In genomic region chr11:122642472-122642922, GRCh38 we compare ENCODE assay signal across 11 cellular contexts. TPM values are rescaled to one million over a fixed set of nuclear protein-coding genes. Genes with fewer than 3 reads are reported as not detected.
DNase-seq lines count a peak whose midpoint lies in the region; ATAC-seq and TF ChIP-seq lines count a peak whose summit lies in the region.
"Had no signal": no experiment of that assay in that cellular context is flagged by ENCODE, and none has a peak within 500 bp of the region (broad histone marks: within the 10 kb centered on the region; RNA-seq: fewer than 3 reads in every experiment).

No MANE protein-coding gene starts in this region.

- no peaks in the 10 kb centered on the region for H3K27me3 ChIP-seq in right atrium auricular region
- H3K27me3 ChIP-seq in kidney epithelial cell (ENCODE audit: control insufficient read depth, insufficient read depth, low read length), result no peaks in the 10 kb centered on the region
- no peaks in the 10 kb centered on the region for H3K27me3 ChIP-seq in aorta (ENCODE audit: control insufficient read depth in 1 of 2, insufficient read depth in 2 of 2, low read length in 1 of 2)

- ATAC-seq in Right ventricle myocardium superior (ENCODE audit: poor library complexity), result peak; percentile 43
- ATAC-seq in aorta (ENCODE audit: low FRiP score), result peak; percentile 26
- ATAC-seq: activated CD4-positive, alpha-beta T cell treated with anti-CD3 and anti-CD28 coated beads for 36 hours had no signal

- no peak overlapping the region for H3K27ac ChIP-seq in right atrium auricular region
- no peak overlapping the region for H3K27ac ChIP-seq in aorta (ENCODE audit: low read depth in 1 of 2, low read length in 2 of 2)

- peaks cover 0 to 6% of the 10 kb centered on the region in 2 donors for H3K4me1 ChIP-seq in right atrium auricular region
- H3K4me1 ChIP-seq in aorta (ENCODE audit: control insufficient read depth in 1 of 2, insufficient read depth in 2 of 2, low read length in 2 of 2), result no peaks in the 10 kb centered on the region

- DNase-seq in Right ventricle myocardium superior (no peak), right atrium auricular region (ENCODE audit: low spot score) (no peak), astrocyte of the hippocampus (ENCODE audit: low read depth, low spot score) (peak; percentile 88), kidney epithelial cell (ENCODE audit: low read depth) (peak; percentile 99), aorta (peak in 1 of 2 donors; percentile 14), NCI-H187 (lab: John Stamatoyannopoulos, UW) (no peak), DMS79 (lab: John Stamatoyannopoulos, UW) (no peak), HUDEP-2 (lab: John Stamatoyannopoulos, UW; ENCODE audit: unreplicated experiment in 76 of 76) (no peak)
- DNase-seq: activated CD4-positive, alpha-beta T cell treated with anti-CD3 and anti-CD28 coated beads for 36 hours; head of caudate nucleus; occipital lobe had no signal

- H3K9me3 ChIP-seq in right atrium auricular region, result no peaks in the 10 kb centered on the region
- H3K9me3 ChIP-seq in aorta (ENCODE audit: control insufficient read depth, low read length), result no peaks in the 10 kb centered on the region

- H3K4me3 ChIP-seq in right atrium auricular region, result no peak overlapping the region
- no peak overlapping the region for H3K4me3 ChIP-seq in kidney epithelial cell (ENCODE audit: low read depth, low read length)
- no peak overlapping the region for H3K4me3 ChIP-seq in aorta (ENCODE audit: low read length in 2 of 2)

- H3K36me3 ChIP-seq in right atrium auricular region (no peaks in the 10 kb centered on the region), kidney epithelial cell (ENCODE audit: control insufficient read depth, insufficient read depth, low read length) (no peaks in the 10 kb centered on the region), aorta (ENCODE audit: control insufficient read depth in 1 of 2, insufficient read depth in 2 of 2, low read length in 1 of 2) (no peaks in the 10 kb centered on the region)

- intact Hi-C loops in Right ventricle myocardium superior (cut with DNase I), result no loop called here
- intact Hi-C loops in aorta (cut with DNase I), result no loop called here

- TF ChIP-seq CTCF in right atrium auricular region (IDR thresholded peaks at IDR 0.05) (no peak), kidney epithelial cell (IDR thresholded peaks at IDR 0.05; ENCODE audit: insufficient read depth, low read length, poor library complexity, severe bottlenecking) (no peak)

- WGBS in aorta, 2 donors, result 1 to 4% methylated on average over 4 of the region's 4 CpGs

RNA-seq across cellular contexts. Expression of gene UBASH3B, which starts 13.0 kb away (rescaled TPM):
- total RNA-seq in Right ventricle myocardium superior, result 2.5 TPM
- 1 to 10 TPM; 1.7 to 1.8 TPM for total RNA-seq in right atrium auricular region
- total RNA-seq in kidney epithelial cell, result 32.0 and 45.4 TPM in 2 replicates
- total RNA-seq in aorta, result 10 to 100 TPM; 11.1 to 15.1 TPM
- polyA plus RNA-seq in aorta, result 1 to 10 TPM in 1 of 2 donors, under 1 TPM in 1; 0.28 to 1.0 TPM

Comparison
In these comparisons a context has a peak if more than half of its experiments do, and no peak if none do; other contexts are left out.
1. DNase-seq: peak in astrocyte of the hippocampus (single experiment) and kidney epithelial cell (single experiment); none in Right ventricle myocardium superior (single experiment), right atrium auricular region (single experiment), NCI-H187 (0 of 2), DMS79 (single experiment) and HUDEP-2 (0 of 76).